In the genomic region with DNA sequence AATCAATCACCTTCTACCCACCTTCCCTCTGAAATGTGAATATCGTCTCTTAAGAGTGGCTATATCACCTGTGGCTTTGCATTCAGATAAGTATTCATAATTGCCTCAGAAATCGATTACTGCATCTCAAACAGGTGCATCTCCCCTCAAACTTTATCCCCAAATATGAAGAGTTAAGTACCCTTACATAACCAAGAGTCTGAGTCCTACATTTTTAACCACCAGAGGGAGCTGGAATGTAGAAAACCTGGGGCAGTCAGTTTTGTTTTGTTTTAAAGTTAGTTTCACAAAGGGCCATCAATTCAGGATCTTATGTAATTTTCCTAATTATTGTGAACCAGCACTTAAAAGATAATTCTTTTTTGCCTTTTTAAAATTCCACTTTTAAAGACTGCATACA, we compare ENCODE assay signal across 8 cellular contexts. TPM values are rescaled to one million over a fixed set of nuclear protein-coding genes. Genes with fewer than 3 reads are reported as not detected.
DNase-seq lines count a peak whose midpoint lies in the region; ATAC-seq and TF ChIP-seq lines count a peak whose summit lies in the region.

No MANE protein-coding gene starts in this region.

- peak overlapping the region; percentile 23 for H3K27ac Mint-ChIP-seq in endodermal cell

- H3K9me3 ChIP-seq in endodermal cell (ENCODE audit: control insufficient read depth, low read length) (no peaks in the 10 kb centered on the region), muscle layer of duodenum (ENCODE audit: control insufficient read depth in 1 of 2, low read length in 2 of 2) (no peaks in the 10 kb centered on the region)

- H3K36me3 ChIP-seq in endodermal cell (ENCODE audit: control insufficient read depth, insufficient read depth, low read length) (no peaks in the 10 kb centered on the region), muscle layer of duodenum (ENCODE audit: control insufficient read depth in 1 of 2, insufficient read depth in 2 of 2, low read length in 2 of 2) (no peaks in the 10 kb centered on the region)

- H3K27ac ChIP-seq in endodermal cell (ENCODE audit: low read depth, low read length): no peak overlapping the region
- H3K27ac ChIP-seq in muscle layer of duodenum (ENCODE audit: low read length): peak overlapping the region; percentile 45

- H3K4me3 ChIP-seq in endodermal cell (ENCODE audit: low read length): no peak overlapping the region
- no peak overlapping the region for H3K4me3 ChIP-seq in muscle layer of duodenum (ENCODE audit: low read depth in 1 of 2, low read length in 2 of 2)

- no peak overlapping the region for H3K4me3 Mint-ChIP-seq in endodermal cell

- TF ChIP-seq CTCF in endodermal cell (conservative IDR thresholded peaks at IDR 0.05): peak; percentile 76

- H3K27me3 ChIP-seq in endodermal cell (ENCODE audit: control insufficient read depth, insufficient read depth, low read length, poor library complexity, severe bottlenecking): no peaks in the 10 kb centered on the region
- H3K27me3 ChIP-seq in muscle layer of duodenum (ENCODE audit: low read depth, low read length): no peaks in the 10 kb centered on the region

- no peak for ATAC-seq in HG03469 (IDR thresholded peaks at IDR 0.05; ENCODE audit: unreplicated experiment)
- no peak for ATAC-seq in GM21367 (IDR thresholded peaks at IDR 0.05; ENCODE audit: unreplicated experiment)

- peaks cover 15% of the 10 kb centered on the region for H3K36me3 Mint-ChIP-seq in endodermal cell (ENCODE audit: low read depth)

- H3K9me3 Mint-ChIP-seq in endodermal cell: peaks cover 58% of the 10 kb centered on the region

- H3K4me1 ChIP-seq in endodermal cell (ENCODE audit: control insufficient read depth, insufficient read depth, low read length) (no peaks in the 10 kb centered on the region), muscle layer of duodenum (ENCODE audit: control insufficient read depth in 1 of 2, insufficient read depth in 2 of 2, low read length in 2 of 2) (peaks cover 0 to 9% of the 10 kb centered on the region in 2 donors)

- DNase-seq in DMS53 treated with DMSO at 0.1 percent for 48 hours (lab: John Stamatoyannopoulos, UW; ENCODE audit: unreplicated experiment): peak; percentile 1
- peak; percentile 23 for DNase-seq in HS-5 (ENCODE audit: low read depth)
- DNase-seq in SHP77 treated with DMSO at 0.1 percent for 48 hours (lab: John Stamatoyannopoulos, UW): peak; percentile 2
- no peak for DNase-seq in endodermal cell
- DNase-seq in GOT3 (lab: John Stamatoyannopoulos, UW): no peak

- WGBS in endodermal cell (ENCODE audit: insufficient coverage in 1 of 2, insufficient read length in 1 of 2), 2 experiments: 26% methylated on average over 2 of the region's 2 CpGs; no CpG with 5 or more reads in 1 of the 2 experiments

- no peak overlapping the region for H3K9ac ChIP-seq in endodermal cell (ENCODE audit: extremely low read depth, low read length, poor library complexity, severe bottlenecking)

- H3K4me1 Mint-ChIP-seq in endodermal cell: no peaks in the 10 kb centered on the region

- no peaks in the 10 kb centered on the region for H3K27me3 Mint-ChIP-seq in endodermal cell (ENCODE audit: insufficient read depth)

RNA-seq across cellular contexts. Expression of gene TCEANC, which starts 5.7 kb away (rescaled TPM):
- 1 to 10 TPM; 1.8 to 3.6 TPM for total RNA-seq in endodermal cell
- 2.6 TPM for polyA plus RNA-seq in endodermal cell (2013, experiment 1 of 2)
- 4.0 TPM for polyA plus RNA-seq in endodermal cell (2013, experiment 2 of 2)

RNA-seq across cellular contexts. Expression of gene RAB9A, which starts 30.3 kb away (rescaled TPM):
- total RNA-seq in endodermal cell: 10 to 100 TPM; 22.3 to 28.0 TPM
- polyA plus RNA-seq in endodermal cell (2013, experiment 1 of 2): 27.5 TPM
- 24.1 TPM for polyA plus RNA-seq in endodermal cell (2013, experiment 2 of 2)

Comparison
In these comparisons a context has a peak if more than half of its experiments do, and no peak if none do; other contexts are left out.
1. DNase-seq: peak in DMS53 treated with DMSO at 0.1 percent for 48 hours (single experiment), HS-5 (single experiment) and SHP77 treated with DMSO at 0.1 percent for 48 hours (single experiment); none in endodermal cell (single experiment) and GOT3 (single experiment).